18 cellular contexts compared by ENCODE assay signal in genomic region chr19:50162988-50163387, GRCh38. TPM values are rescaled to one million over a fixed set of nuclear protein-coding genes. Genes with fewer than 3 reads are reported as not detected.
"Had no signal": no experiment of that assay in that cellular context is flagged by ENCODE, and none has a peak within 500 bp of the region (broad histone marks: within the 10 kb centered on the region; RNA-seq: fewer than 3 reads in every experiment).

IZUMO2 (minus strand) TSS chr19:50163281; CDS start chr19:50163194, 87 bp downstream.

- H3K4me1 ChIP-seq: left ventricle myocardium inferior had no signal

- H3K9me3 Mint-ChIP-seq: stimulated activated naive CD8-positive, alpha-beta T cell treated with anti-CD3 and anti-CD28 coated beads, Interleukin-15, Interleukin-2, amounts not matched to agents 100 ng/mL and 50 ng/mL, for 24 hours had no signal

- H3K4me3 Mint-ChIP-seq: activated B cell treated with CpG ODN at 0.5 μM for 24 hours; activated T-cell treated with anti-CD3 and anti-CD28 coated beads, Interleukin-2, amount 50 U/mL, for 4 hours; brain; central memory CD8-positive, alpha-beta T cell; memory B cell; nephron; stimulated activated naive CD8-positive, alpha-beta T cell treated with anti-CD3 and anti-CD28 coated beads, Interleukin-15, Interleukin-2, amounts not matched to agents 100 ng/mL and 50 ng/mL, for 24 hours had no signal

- H3K27ac Mint-ChIP-seq: activated B cell treated with CpG ODN at 0.5 μM for 24 hours; activated naive CD4-positive, alpha-beta T cell treated with anti-CD3 and anti-CD28 coated beads, Interleukin-2, amount 50 U/mL, for 72 hours; brain; memory B cell; nephron; stimulated activated naive CD8-positive, alpha-beta T cell treated with anti-CD3 and anti-CD28 coated beads, Interleukin-15, Interleukin-2, amounts not matched to agents 100 ng/mL and 50 ng/mL, for 24 hours had no signal

- H3K4me3 ChIP-seq: left ventricle myocardium inferior, thoracic aorta had no signal

- H3K36me3 Mint-ChIP-seq: activated naive CD4-positive, alpha-beta T cell treated with anti-CD3 and anti-CD28 coated beads, Interleukin-2, amount 50 U/mL, for 72 hours; brain; memory B cell had no signal

- H3K4me1 Mint-ChIP-seq: activated B cell treated with CpG ODN at 0.5 μM for 24 hours; central memory CD8-positive, alpha-beta T cell; memory B cell had no signal

- DNase-seq: activated B cell treated with CpG ODN at 0.5 μM for 24 hours; activated effector memory CD4-positive, alpha-beta T cell treated with anti-CD3 and anti-CD28 coated beads, Interleukin-2, amount 50 U/mL, for 16 hours; activated T-cell treated with anti-CD3 and anti-CD28 coated beads, Interleukin-2, amount 50 U/mL, for 4 hours; erythroblast; hypothalamus; islet precursor cell; left ventricle myocardium inferior; stimulated activated CD4-positive, alpha-beta T cell treated with anti-CD3 and anti-CD28 coated beads, Interleukin-12 subunit alpha, Interleukin-12 subunit beta, amount 100 ng/mL, for 4 hours; stimulated activated CD4-positive, alpha-beta T cell treated with anti-CD3 and anti-CD28 coated beads, Interleukin-2, amount 100 ng/mL, for 48 hours had no signal

- H3K27ac ChIP-seq: left ventricle myocardium inferior, thoracic aorta had no signal

- H3K36me3 ChIP-seq: left ventricle myocardium inferior, thoracic aorta had no signal

RNA-seq across cellular contexts. Expression of gene IZUMO2, which starts in this region (rescaled TPM):
- total RNA-seq: activated B cell treated with CpG ODN at 0.5 μM for 24 hours; activated naive CD4-positive, alpha-beta T cell treated with anti-CD3 and anti-CD28 coated beads, Interleukin-2, amount 50 U/mL, for 72 hours; activated T-cell treated with anti-CD3 and anti-CD28 coated beads, Interleukin-2, amount 50 U/mL, for 4 hours; glomerular endothelial cell; left ventricle myocardium inferior; osteoblast; thoracic aorta had no signal
